In genomic region chr13:67140006-67140405, GRCh38 we compare ENCODE assay signal across 23 cellular contexts.
A peak's percentile ranks its signal among the peaks of the same experiment; 100 is the strongest.
DNase-seq lines count a peak whose midpoint lies in the region.
"Had no signal": no experiment of that assay in that cellular context is flagged by ENCODE, and none has a peak within 500 bp of the region (broad histone marks: within the 10 kb centered on the region; RNA-seq: fewer than 3 reads in every experiment).

No MANE protein-coding gene starts in this region.

- H3K4ac ChIP-seq in mesenchymal stem cell (ENCODE audit: low read depth in 1 of 2, low read length in 2 of 2), result no peak overlapping the region

- H3K36me3 ChIP-seq in mesenchymal stem cell (ENCODE audit: control insufficient read depth in 1 of 2, insufficient read depth in 2 of 2, low read depth in 1 of 2, low read length in 2 of 2), result no peaks in the 10 kb centered on the region
- H3K36me3 ChIP-seq: BLaER1, HAP-1, Peyer's patch had no signal

- no peak overlapping the region for H3K9ac ChIP-seq in mesenchymal stem cell (ENCODE audit: low read length)
- H3K9ac ChIP-seq: BLaER1 had no signal

- no peak overlapping the region for H3K4me3 ChIP-seq in mesenchymal stem cell (ENCODE audit: insufficient read depth in 1 of 2, low read depth in 1 of 2, low read length in 2 of 2)
- H3K4me3 ChIP-seq: BLaER1, HAP-1, Peyer's patch, SK-N-MC had no signal

- H4K8ac ChIP-seq in mesenchymal stem cell (ENCODE audit: low read length), result no peak overlapping the region

- no peak overlapping the region for H3K4me2 ChIP-seq in mesenchymal stem cell (ENCODE audit: low read length, poor library complexity, severe bottlenecking)
- H3K4me2 ChIP-seq: BLaER1 had no signal

- H4K91ac ChIP-seq in mesenchymal stem cell (ENCODE audit: low read length), result no peak overlapping the region

- no peak overlapping the region for H3K23ac ChIP-seq in mesenchymal stem cell (ENCODE audit: low read length in 2 of 2)

- no peaks in the 10 kb centered on the region for H3K27me3 ChIP-seq in mesenchymal stem cell (ENCODE audit: control insufficient read depth in 1 of 2, insufficient read depth in 1 of 2, low read length in 2 of 2)
- H3K27me3 ChIP-seq: BLaER1, Peyer's patch had no signal

- H2AFZ ChIP-seq in mesenchymal stem cell (ENCODE audit: low read depth, low read length), result no peak overlapping the region

- H2BK15ac ChIP-seq in mesenchymal stem cell (ENCODE audit: low read depth, poor library complexity, severe bottlenecking), result no peak overlapping the region

- no peak overlapping the region for H2BK12ac ChIP-seq in mesenchymal stem cell (ENCODE audit: low read length in 2 of 2)

- peak overlapping the region; percentile 3 for H3K27ac ChIP-seq in mesenchymal stem cell (ENCODE audit: low read length, poor library complexity, severe bottlenecking)
- H3K27ac ChIP-seq: BLaER1, HL-60, Peyer's patch, SK-N-MC had no signal

- no peaks in the 10 kb centered on the region for H3K79me1 ChIP-seq in mesenchymal stem cell (replicated peaks; ENCODE audit: low read length, poor library complexity, severe bottlenecking)

- no peak overlapping the region for H2BK120ac ChIP-seq in mesenchymal stem cell (ENCODE audit: low read depth, low read length)

- no peak overlapping the region for H3K18ac ChIP-seq in mesenchymal stem cell (ENCODE audit: low read depth in 1 of 2, low read length in 2 of 2)

- no peaks in the 10 kb centered on the region for H3K9me3 ChIP-seq in mesenchymal stem cell (ENCODE audit: control insufficient read depth, low read length)
- H3K9me3 ChIP-seq: BLaER1, HAP-1, Peyer's patch had no signal

- WGBS in mesenchymal stem cell, result no CpG with 5 or more reads among the region's 2 CpGs

- no peak overlapping the region for H2BK5ac ChIP-seq in mesenchymal stem cell (ENCODE audit: low read depth, low read length, poor library complexity, severe bottlenecking)

- DNase-seq in NCI-H146 (lab: John Stamatoyannopoulos, UW), result peak; percentile 48
- no peak for DNase-seq in NCI-H146 treated with DMSO at 0.1 percent for 48 hours (lab: John Stamatoyannopoulos, UW; ENCODE audit: unreplicated experiment)
- DNase-seq in NCI-H69 (lab: John Stamatoyannopoulos, UW), result peak; percentile 96
- DNase-seq in glomerular visceral epithelial cell (ENCODE audit: extremely low spot score), result peak; percentile 49
- DNase-seq in mesenchymal stem cell, result no peak
- DNase-seq in activated naive CD4-positive, alpha-beta T cell treated with anti-CD3 and anti-CD28 coated beads, Interleukin-2, amount 50 U/mL, for 16 hours, result no peak
- no peak for DNase-seq in NCI-H1694 (lab: John Stamatoyannopoulos, UW)
- no peak for DNase-seq in NCI-H187 treated with DMSO at 0.1 percent for 48 hours (lab: John Stamatoyannopoulos, UW)
- DNase-seq: 8988T; CD4-positive, CD25-positive, alpha-beta regulatory T cell; DND-41; GOT3; HFFc6; NCI-H1048; NCI-H1436; NCI-H2029 treated with DMSO at 0.1 percent for 48 hours; OCI-M1; Peyer's patch; SIG-M5 had no signal

- H3K4me1 ChIP-seq in mesenchymal stem cell (ENCODE audit: control insufficient read depth, insufficient read depth, low read depth, low read length), result no peaks in the 10 kb centered on the region
- H3K4me1 ChIP-seq: HAP-1, Peyer's patch had no signal

- no peak overlapping the region for H3K14ac ChIP-seq in mesenchymal stem cell (ENCODE audit: low read length in 2 of 2)

- no peak overlapping the region for H2AK5ac ChIP-seq in mesenchymal stem cell (ENCODE audit: low read length, severe bottlenecking)

Comparison
In these comparisons a context has a peak if more than half of its experiments do, and no peak if none do; other contexts are left out.
1. DNase-seq: peak in NCI-H146 (single experiment), NCI-H69 (single experiment) and glomerular visceral epithelial cell (single experiment); none in NCI-H146 treated with DMSO at 0.1 percent for 48 hours (single experiment), mesenchymal stem cell (single experiment), activated naive CD4-positive, alpha-beta T cell treated with anti-CD3 and anti-CD28 coated beads, Interleukin-2, amount 50 U/mL, for 16 hours (single experiment), NCI-H1694 (single experiment) and NCI-H187 treated with DMSO at 0.1 percent for 48 hours (single experiment).